In the genomic region with DNA sequence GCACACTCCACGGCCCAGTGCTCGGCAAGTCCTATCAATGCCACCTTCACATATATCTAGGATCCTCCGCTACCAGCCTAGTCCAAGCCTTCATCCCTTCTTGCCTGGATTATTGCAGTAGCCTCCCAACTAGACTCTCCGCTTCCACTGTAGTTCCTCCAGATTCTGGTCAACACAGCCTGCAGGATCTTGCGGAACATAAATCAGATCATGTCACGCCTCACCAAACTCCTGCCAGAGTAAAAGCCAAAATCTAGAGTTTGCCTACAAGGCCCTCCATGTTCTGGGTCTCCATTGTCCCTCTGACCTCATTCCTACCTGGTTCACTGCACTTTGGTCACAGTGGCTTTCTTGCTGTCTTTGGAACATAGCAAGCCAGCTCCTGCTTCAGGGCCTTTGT, we compare ENCODE assay signal across 19 cellular contexts. TPM values are rescaled to one million over a fixed set of nuclear protein-coding genes. Genes with fewer than 3 reads are reported as not detected.
A peak's percentile ranks its signal among the peaks of the same experiment; 100 is the strongest.
DNase-seq lines count a peak whose midpoint lies in the region; ATAC-seq and TF ChIP-seq lines count a peak whose summit lies in the region.
"Had no signal": no experiment of that assay in that cellular context is flagged by ENCODE, and none has a peak within 500 bp of the region (broad histone marks: within the 10 kb centered on the region; RNA-seq: fewer than 3 reads in every experiment).

No MANE protein-coding gene starts in this region.

- CTCF ChIA-PET in activated naive CD4-positive, alpha-beta T cell treated with anti-CD3 and anti-CD28 coated beads, Interleukin-2, amount 10 ng/mL, durations not matched to agents 7 days and 5 days (lab: Charles Lee), result no interaction called here
- CTCF ChIA-PET in CD4-positive, alpha-beta T cell (lab: Charles Lee), result no interaction called here

- DNase-seq in T-helper 2 cell treated with Interferon-gamma antibody and Interleukin-4, amounts not matched to agents 5 μg/mL and 100 μg/mL, for 36 hours (ENCODE audit: low spot score), result no peak
- DNase-seq in T-helper 2 cell, result no peak
- DNase-seq in activated naive CD4-positive, alpha-beta T cell treated with anti-CD3 and anti-CD28 coated beads, Interleukin-2, amount 10 ng/mL, durations not matched to agents 7 days and 5 days, result no peak
- no peak for DNase-seq in activated naive CD4-positive, alpha-beta T cell treated with Interleukin-2 at 50 U/mL for 16 hours
- DNase-seq in CD4-positive, alpha-beta T cell, result no peak
- no peak for DNase-seq in left lobe of liver (ENCODE audit: low spot score)
- DNase-seq: AML-193; CD4-positive, alpha-beta memory T cell; DMS153; DMS79; GDM1; IMR-90 had no signal

- H3K4me1 Mint-ChIP-seq in T-helper 2 cell treated with Interferon-gamma antibody and Interleukin-4, amounts not matched to agents 5 μg/mL and 100 μg/mL, for 36 hours (ENCODE audit: low read depth), result peaks cover 27% of the 10 kb centered on the region
- H3K4me1 Mint-ChIP-seq in activated naive CD4-positive, alpha-beta T cell treated with anti-CD3 and anti-CD28 coated beads, Interleukin-2, amount 10 ng/mL, durations not matched to agents 7 days and 5 days, result peaks cover 42% of the 10 kb centered on the region
- peaks cover 31% of the 10 kb centered on the region for H3K4me1 Mint-ChIP-seq in CD4-positive, alpha-beta T cell (ENCODE audit: low read depth)

- H3K9me3 Mint-ChIP-seq in T-helper 2 cell treated with Interferon-gamma antibody and Interleukin-4, amounts not matched to agents 5 μg/mL and 100 μg/mL, for 36 hours, result no peaks in the 10 kb centered on the region
- no peaks in the 10 kb centered on the region for H3K9me3 Mint-ChIP-seq in activated naive CD4-positive, alpha-beta T cell treated with anti-CD3 and anti-CD28 coated beads, Interleukin-2, amount 10 ng/mL, durations not matched to agents 7 days and 5 days
- no peaks in the 10 kb centered on the region for H3K9me3 Mint-ChIP-seq in CD4-positive, alpha-beta T cell
- H3K9me3 Mint-ChIP-seq: CD4-positive, alpha-beta memory T cell had no signal

- no peaks in the 10 kb centered on the region for H3K27me3 ChIP-seq in CD4-positive, alpha-beta T cell (ENCODE audit: control insufficient read depth, insufficient read depth, low read length)

- no peaks in the 10 kb centered on the region for H3K9me3 ChIP-seq in CD4-positive, alpha-beta T cell (ENCODE audit: control insufficient read depth, low read length)
- H3K9me3 ChIP-seq: A549, HAP-1 had no signal

- H3K27ac ChIP-seq in CD4-positive, alpha-beta T cell (ENCODE audit: low read depth, low read length), result no peak overlapping the region
- H3K27ac ChIP-seq: 22Rv1, A549, C4-2B, HL-60 had no signal

- H3K36me3 Mint-ChIP-seq in T-helper 2 cell treated with Interferon-gamma antibody and Interleukin-4, amounts not matched to agents 5 μg/mL and 100 μg/mL, for 36 hours (ENCODE audit: low read depth), result peaks cover 21% of the 10 kb centered on the region
- H3K36me3 Mint-ChIP-seq in activated naive CD4-positive, alpha-beta T cell treated with anti-CD3 and anti-CD28 coated beads, Interleukin-2, amount 10 ng/mL, durations not matched to agents 7 days and 5 days, result peaks cover 35% of the 10 kb centered on the region
- H3K36me3 Mint-ChIP-seq in CD4-positive, alpha-beta T cell (ENCODE audit: low read depth), result peaks cover 22% of the 10 kb centered on the region

- TF ChIP-seq CTCF in CD4-positive, alpha-beta T cell (IDR thresholded peaks at IDR 0.05), result no peak

- H3K27me3 Mint-ChIP-seq in T-helper 2 cell treated with Interferon-gamma antibody and Interleukin-4, amounts not matched to agents 5 μg/mL and 100 μg/mL, for 36 hours (ENCODE audit: low read depth), result no peaks in the 10 kb centered on the region
- H3K27me3 Mint-ChIP-seq in activated naive CD4-positive, alpha-beta T cell treated with anti-CD3 and anti-CD28 coated beads, Interleukin-2, amount 10 ng/mL, durations not matched to agents 7 days and 5 days, result no peaks in the 10 kb centered on the region
- H3K27me3 Mint-ChIP-seq in CD4-positive, alpha-beta T cell, result no peaks in the 10 kb centered on the region

- POLR2A ChIA-PET in CD4-positive, alpha-beta T cell (lab: Charles Lee), result no interaction called here

- peak overlapping the region; percentile 5 for H3K27ac Mint-ChIP-seq in T-helper 2 cell treated with Interferon-gamma antibody and Interleukin-4, amounts not matched to agents 5 μg/mL and 100 μg/mL, for 36 hours
- peak overlapping the region; percentile 38 for H3K27ac Mint-ChIP-seq in activated naive CD4-positive, alpha-beta T cell treated with anti-CD3 and anti-CD28 coated beads, Interleukin-2, amount 10 ng/mL, durations not matched to agents 7 days and 5 days
- H3K27ac Mint-ChIP-seq in CD4-positive, alpha-beta T cell, result peak overlapping the region; percentile 27

- H3K4me3 Mint-ChIP-seq in T-helper 2 cell treated with Interferon-gamma antibody and Interleukin-4, amounts not matched to agents 5 μg/mL and 100 μg/mL, for 36 hours, result no peak overlapping the region
- H3K4me3 Mint-ChIP-seq in activated naive CD4-positive, alpha-beta T cell treated with anti-CD3 and anti-CD28 coated beads, Interleukin-2, amount 10 ng/mL, durations not matched to agents 7 days and 5 days, result peak overlapping the region; percentile 27
- H3K4me3 Mint-ChIP-seq in CD4-positive, alpha-beta T cell, result peak overlapping the region; percentile 54

- intact Hi-C loops in CD4-positive, alpha-beta T cell (cut with DNase I, micrococcal nuclease), result loop anchor here in 1 of 2 experiments (10.0 kb wide), 1 partner anchor 607 kb away; a partner anchor contains a TSS

- ATAC-seq in CD4-positive, alpha-beta T cell (ENCODE audit: poor library complexity), result no peak
- peak; percentile 5 for ATAC-seq in left lobe of liver
- ATAC-seq in HG03025 (IDR thresholded peaks at IDR 0.05; ENCODE audit: low FRiP score, unreplicated experiment), result no peak
- no peak for ATAC-seq in HG03108 (IDR thresholded peaks at IDR 0.05; ENCODE audit: unreplicated experiment)
- ATAC-seq: A549 had no signal

RNA-seq across cellular contexts. Expression of a gene that starts 3.6 kb away (rescaled TPM):
- total RNA-seq in CD4-positive, alpha-beta T cell, result 10 to 100 TPM; 17.7 to 22.2 TPM
- 279 TPM for total RNA-seq in left lobe of liver

Comparison
In these comparisons a context has a peak if more than half of its experiments do, and no peak if none do; other contexts are left out.
1. RNA of a gene that starts 3.6 kb away (total RNA-seq): 279 TPM in left lobe of liver (single experiment); 17.7 to 22.2 TPM in CD4-positive, alpha-beta T cell; every median in the first group is over 10 times any median in the second.
2. Peak in every context shown above with its lines, with median percentiles within 50 percentile points of each other: H3K27ac Mint-ChIP-seq.